ENCODE assay signal across 8 cellular contexts in the genomic region with DNA sequence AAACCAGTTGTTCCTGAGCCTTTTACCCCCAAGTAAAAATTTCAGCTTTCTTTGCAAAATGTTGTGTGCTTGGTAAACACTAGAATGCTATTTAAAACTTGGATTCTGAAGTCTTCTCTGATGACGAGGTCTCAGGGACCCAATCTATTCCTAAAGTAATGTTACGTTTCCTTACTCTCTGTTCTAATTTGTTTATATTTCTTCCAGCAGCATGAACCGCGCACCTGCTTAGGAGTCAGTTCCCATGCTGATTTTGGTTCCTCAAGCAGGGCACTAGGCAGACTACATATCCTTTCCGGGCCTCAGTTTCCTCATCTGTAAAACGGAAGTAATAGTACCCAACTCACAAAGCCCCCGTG. TPM values are rescaled to one million over a fixed set of nuclear protein-coding genes. Genes with fewer than 3 reads are reported as not detected.
DNase-seq lines count a peak whose midpoint lies in the region; ATAC-seq and TF ChIP-seq lines count a peak whose summit lies in the region.

No MANE protein-coding gene starts in this region.

- H4K20me1 ChIP-seq in IMR-90 (ENCODE audit: insufficient read depth, low read length): peaks cover 3% of the 10 kb centered on the region; the same call in 1 of the 2 replicates

- no peaks in the 10 kb centered on the region for H3K36me3 Mint-ChIP-seq in naive B cell

- no peak overlapping the region for H3K23ac ChIP-seq in IMR-90 (ENCODE audit: low read depth, low read length)

- H3K9me3 ChIP-seq in IMR-90 (ENCODE audit: control insufficient read depth, insufficient read depth, low read length): no peaks in the 10 kb centered on the region

- no peak overlapping the region for H4K91ac ChIP-seq in IMR-90 (ENCODE audit: insufficient read depth, low read depth, low read length)

- WGBS in IMR-90 (ENCODE audit: extremely low coverage in 2 of 2, insufficient read length in 1 of 2), 2 experiments: 61% methylated on average over 3 of the region's 7 CpGs; no CpG with 5 or more reads in 1 of the 2 experiments

- H2AFZ ChIP-seq in IMR-90 (replicated peaks; ENCODE audit: low read length, poor library complexity): peak overlapping the region; percentile 97

- CTCF ChIA-PET in IMR-90 (lab: Yijun Ruan, JAX): interaction anchor here (3.0 kb wide), 1 partner anchor 9 kb away, joined by 14 read pairs; no protein-coding TSS in a partner anchor

- no peak overlapping the region for H2AK9ac ChIP-seq in IMR-90 (replicated peaks; ENCODE audit: low read depth, low read length, poor library complexity)

- POLR2A ChIA-PET in IMR-90 (lab: Charles Lee; ENCODE audit: unreplicated experiment): no interaction called here

- TF ChIP-seq CTCF in AG09309 (IDR thresholded peaks at IDR 0.05; ENCODE audit: control insufficient read depth, insufficient read depth, low read depth, low read length, missing control alignments): no peak
- TF ChIP-seq CTCF in IMR-90 (conservative IDR thresholded peaks at IDR 0.05; ENCODE audit: low read depth, low read length): no peak

- BruUV-seq in IMR-90 (replicated peaks; lab: Mats Ljungman, UMichigan): no TSS peak

- H3K36me3 ChIP-seq in IMR-90 (ENCODE audit: control insufficient read depth, insufficient read depth, low read length): peaks cover 6% of the 10 kb centered on the region; the same call in 1 of the 2 replicates

- peaks cover 0 to 10% of the 10 kb centered on the region in 2 experiments; a peak in 1 of 4 replicates for H3K79me1 ChIP-seq in IMR-90 (ENCODE audit: low read depth in 1 of 2, low read length in 2 of 2)

- peaks cover 2% of the 10 kb centered on the region for H3K4me1 ChIP-seq in IMR-90 (ENCODE audit: control insufficient read depth, insufficient read depth, low read length)

- peak overlapping the region; percentile 75 for H3K4me2 ChIP-seq in IMR-90 (ENCODE audit: low read depth, low read length)

- H3K56ac ChIP-seq in IMR-90 (ENCODE audit: extremely low read depth, insufficient read depth, low read length): no peak overlapping the region

- no peak overlapping the region for H2AK5ac ChIP-seq in IMR-90 (ENCODE audit: low read depth, low read length)

- H3K4ac ChIP-seq in IMR-90 (ENCODE audit: low read depth, low read length): no peak overlapping the region

- H3K27me3 ChIP-seq in IMR-90 (ENCODE audit: control insufficient read depth, insufficient read depth, low read length): no peaks in the 10 kb centered on the region

- no peak overlapping the region for H3K14ac ChIP-seq in IMR-90 (replicated peaks; ENCODE audit: low read depth, low read length)

- ATAC-seq in IMR-90 (ENCODE audit: low read depth): no peak
- no peak for ATAC-seq in naive B cell (ENCODE audit: low read depth in 2 of 2)
- no peak for ATAC-seq in HG02870 (IDR thresholded peaks at IDR 0.05; ENCODE audit: unreplicated experiment)

- H3K9ac ChIP-seq in IMR-90 (ENCODE audit: low read depth, low read length): no peak overlapping the region

- H2BK5ac ChIP-seq in IMR-90 (ENCODE audit: low read depth, low read length, poor library complexity, severe bottlenecking): no peak overlapping the region

- H3K9me3 Mint-ChIP-seq in naive B cell: no peaks in the 10 kb centered on the region

- no peak overlapping the region for H2BK120ac ChIP-seq in IMR-90 (ENCODE audit: low read depth, low read length)

- intact Hi-C loops in IMR-90 (cut with micrococcal nuclease): no loop called here

- TF ChIP-seq POLR2A in IMR-90 (IDR thresholded peaks at IDR 0.05; ENCODE audit: low read depth, low read length): no peak

- peaks cover 26 to 46% (median 41%) of the 10 kb centered on the region in 3 donors for H3K4me1 Mint-ChIP-seq in naive B cell

- H4K5ac ChIP-seq in IMR-90 (ENCODE audit: low read depth, low read length): no peak overlapping the region

- H3K27ac Mint-ChIP-seq in naive B cell: peak overlapping the region in 4 of 6 donors; percentile 55 to 99 (median 94)

- DNase-seq in AG09309 (ENCODE audit: low read depth) (no peak), IMR-90 (no peak), naive B cell (no peak), cerebellar nuclear complex (lab: John Stamatoyannopoulos, UW) (no peak), NCI-H345 treated with DMSO at 0.1 percent for 48 hours (lab: John Stamatoyannopoulos, UW; ENCODE audit: unreplicated experiment) (no peak), OCI-M2 (lab: John Stamatoyannopoulos, UW; ENCODE audit: unreplicated experiment) (no peak)

- in situ Hi-C loops in IMR-90 (cut with MboI; ENCODE audit: low sequenced_read_pairs): no loop called here

- H2BK15ac ChIP-seq in IMR-90 (ENCODE audit: low read depth, low read length): no peak overlapping the region

- H3K9me1 ChIP-seq in IMR-90 (ENCODE audit: insufficient read depth, low read length): no peaks in the 10 kb centered on the region

- dilution Hi-C loops in IMR-90 (cut with HindIII; ENCODE audit: low sequenced_read_pairs, unreplicated experiment): no loop called here

- no peak overlapping the region for H2BK20ac ChIP-seq in IMR-90 (ENCODE audit: low read depth, low read length)

- H4K8ac ChIP-seq in IMR-90 (ENCODE audit: low read depth in 2 of 2, low read length in 2 of 2): no peak overlapping the region

- peak overlapping the region; percentile 91 to 98 (median 94) for H3K4me3 Mint-ChIP-seq in naive B cell

- H3K4me3 ChIP-seq in AG09309 (ENCODE audit: control insufficient read depth, low read depth, low read length) (peak overlapping the region; percentile 94), IMR-90 (ENCODE audit: insufficient read depth, low read depth, low read length) (peak overlapping the region; percentile 55)

- H3K27me3 Mint-ChIP-seq in naive B cell: no peaks in the 10 kb centered on the region

- no peak overlapping the region for H3K18ac ChIP-seq in IMR-90 (ENCODE audit: low read depth, low read length)

- H3K27ac ChIP-seq in IMR-90 (ENCODE audit: insufficient read depth, low read length) (no peak overlapping the region), cingulate gyrus (ENCODE audit: low read depth, low read length) (peak overlapping the region; percentile 98)

- no peak for TF ChIP-seq RAD21 in IMR-90 (IDR thresholded peaks at IDR 0.05; ENCODE audit: low read length)

TF ChIP-seq in IMR-90, 13 proteins besides CTCF, POLR2A, EP300 and RAD21:
- TF ChIP-seq BHLHE40 (IDR thresholded peaks at IDR 0.05; ENCODE audit: low read depth, low read length) (no peak), NFE2L2 (IDR thresholded peaks at IDR 0.05; ENCODE audit: low read depth, low read length) (no peak), SMC3 (IDR thresholded peaks at IDR 0.05; ENCODE audit: low read depth, low read length) (no peak), CEBPB (IDR thresholded peaks at IDR 0.05; ENCODE audit: low read depth, low read length) (no peak), MAZ (IDR thresholded peaks at IDR 0.05; ENCODE audit: borderline replicate concordance, low read depth, low read length) (no peak), RCOR1 (IDR thresholded peaks at IDR 0.05; ENCODE audit: insufficient replicate concordance, low read length) (no peak)
- TF ChIP-seq, protein P1, sequence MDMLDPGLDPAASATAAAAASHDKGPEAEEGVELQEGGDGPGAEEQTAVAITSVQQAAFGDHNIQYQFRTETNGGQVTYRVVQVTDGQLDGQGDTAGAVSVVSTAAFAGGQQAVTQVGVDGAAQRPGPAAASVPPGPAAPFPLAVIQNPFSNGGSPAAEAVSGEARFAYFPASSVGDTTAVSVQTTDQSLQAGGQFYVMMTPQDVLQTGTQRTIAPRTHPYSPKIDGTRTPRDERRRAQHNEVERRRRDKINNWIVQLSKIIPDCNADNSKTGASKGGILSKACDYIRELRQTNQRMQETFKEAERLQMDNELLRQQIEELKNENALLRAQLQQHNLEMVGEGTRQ (IDR thresholded peaks at IDR 0.05; ENCODE audit: low read depth, low read length): no peak

RNA-seq across cellular contexts. Expression of a gene that starts 0.9 kb away (rescaled TPM):
- total RNA-seq in IMR-90 (2012; rRNA removed): 8.6 TPM in 2 replicates
- polyA plus RNA-seq in IMR-90 (2012; rRNA removed): 21.1 and 23.0 TPM in 2 replicates
- 12.1 and 21.4 TPM in 2 replicates for polyA plus RNA-seq in IMR-90 (2012; cell fraction: cytosol; rRNA removed)
- polyA plus RNA-seq in IMR-90 (2012; cell fraction: nucleus; rRNA removed; ENCODE audit: low replicate concordance): 16.8 and 36.6 TPM in 2 replicates
- polyA plus RNA-seq in naive B cell (ENCODE audit: low read depth in 6 of 6): 1 to 10 TPM in 4 of 6 donors, under 1 TPM in 2; 0.96 to 6.7 (median 1.1) TPM

RNA-seq across cellular contexts. Expression of a gene that starts 43.8 kb away (rescaled TPM):
- not detected in 2 replicates for total RNA-seq in IMR-90 (2012; rRNA removed)
- not detected in 2 replicates for polyA plus RNA-seq in IMR-90 (2012; rRNA removed)
- not detected in 2 replicates for polyA plus RNA-seq in IMR-90 (2012; cell fraction: cytosol; rRNA removed)
- not detected in 2 replicates for polyA plus RNA-seq in IMR-90 (2012; cell fraction: nucleus; rRNA removed; ENCODE audit: low replicate concordance)
- polyA plus RNA-seq in naive B cell (ENCODE audit: low read depth in 6 of 6): not detected

RNA-seq across cellular contexts. Expression of a gene that starts 53.2 kb away (rescaled TPM):
- 13.6 and 14.5 TPM in 2 replicates for total RNA-seq in IMR-90 (2012; rRNA removed)
- 18.1 and 18.2 TPM in 2 replicates for polyA plus RNA-seq in IMR-90 (2012; rRNA removed)
- polyA plus RNA-seq in IMR-90 (2012; cell fraction: cytosol; rRNA removed): 14.9 and 25.2 TPM in 2 replicates
- 20.2 and 32.8 TPM in 2 replicates for polyA plus RNA-seq in IMR-90 (2012; cell fraction: nucleus; rRNA removed; ENCODE audit: low replicate concordance)
- polyA plus RNA-seq in naive B cell (ENCODE audit: low read depth in 6 of 6): 1 to 10 TPM in 4 of 6 donors, under 1 TPM in 2; 0.09 to 3.2 (median 1.4) TPM
